ENCODE assay signal across 4 cellular contexts in the genomic region with DNA sequence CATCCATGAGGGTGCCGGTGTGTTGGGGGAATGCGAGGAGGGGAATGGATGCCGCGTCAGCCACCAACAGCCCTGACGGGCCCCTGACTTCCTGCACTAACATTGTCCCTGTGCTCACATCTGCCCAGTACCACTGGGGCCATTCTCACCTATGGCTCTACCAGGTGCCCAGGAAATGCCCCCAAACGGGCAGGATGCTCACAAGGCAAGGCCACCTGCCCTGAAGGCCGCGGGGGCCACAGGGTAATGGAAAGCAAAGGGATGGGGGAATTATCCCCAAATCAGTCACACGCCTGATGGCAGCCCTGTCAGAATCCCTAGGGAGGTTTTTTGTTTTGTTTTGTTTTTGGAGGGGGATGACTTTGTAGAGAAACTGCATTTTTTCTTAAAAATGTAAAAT. TPM values are rescaled to one million over a fixed set of nuclear protein-coding genes. Genes with fewer than 3 reads are reported as not detected.
"Had no signal": no experiment of that assay in that cellular context is flagged by ENCODE, and none has a peak within 500 bp of the region (broad histone marks: within the 10 kb centered on the region; RNA-seq: fewer than 3 reads in every experiment).

No MANE protein-coding gene starts in this region.

RNA-seq across cellular contexts. Expression of a gene that starts 7.3 kb away (rescaled TPM):
- total RNA-seq: GM23248, H9, HT-29, IMR-90 had no signal
- polyA plus RNA-seq: GM23248, IMR-90 had no signal

RNA-seq across cellular contexts. Expression of a gene that starts 32.0 kb away (rescaled TPM):
- total RNA-seq: GM23248, H9, HT-29, IMR-90 had no signal
- polyA plus RNA-seq: GM23248, IMR-90 had no signal

RNA-seq across cellular contexts. Expression of a gene that starts 47.6 kb away (rescaled TPM):
- total RNA-seq: GM23248, H9, HT-29, IMR-90 had no signal
- polyA plus RNA-seq: GM23248, IMR-90 had no signal
